25 cellular contexts compared by ENCODE assay signal in genomic region chr19:29232315-29232852, GRCh38.
"Had no signal": no experiment of that assay in that cellular context is flagged by ENCODE, and none has a peak within 500 bp of the region (broad histone marks: within the 10 kb centered on the region; RNA-seq: fewer than 3 reads in every experiment).

No MANE protein-coding gene starts in this region.

- H3K36me3 ChIP-seq: left ventricle myocardium inferior, neural progenitor cell, pancreas, prostate gland, tibial nerve, vagina had no signal

- H3K4me3 ChIP-seq: left ventricle myocardium inferior, lung, neural progenitor cell, pancreas, prostate gland, skin epidermis, tibial nerve, vagina had no signal

- H3K4me1 Mint-ChIP-seq: immature natural killer cell; mesothelial cell of epicardium; naive B cell; natural killer cell; nephron progenitor cell; neural progenitor cell; stimulated activated effector memory CD8-positive, alpha-beta T cell treated with anti-CD3 and anti-CD28 coated beads, Interleukin-12 subunit alpha, Interleukin-12 subunit beta, amount 100 ng/mL, for 72 hours; stimulated activated naive CD8-positive, alpha-beta T cell treated with anti-CD3 and anti-CD28 coated beads, Interleukin-15, amount 100 ng/mL, for 72 hours had no signal

- DNase-seq: hypothalamus; immature natural killer cell; left ventricle myocardium inferior; mesendoderm; naive B cell; natural killer cell; nephron progenitor cell; pancreas; posterior cingulate gyrus; retina; stimulated activated CD4-positive, alpha-beta T cell treated with anti-CD3 and anti-CD28 coated beads, Interleukin-4, amount 100 ng/mL, for 24 hours; stimulated activated naive CD4-positive, alpha-beta T cell treated with Interleukin-2 at 50 U/mL for 16 hours; stimulated activated naive CD8-positive, alpha-beta T cell treated with anti-CD3 and anti-CD28 coated beads, Interleukin-15, amount 100 ng/mL, for 72 hours; substantia nigra had no signal

- ATAC-seq: natural killer cell; pancreas; right cardiac atrium; sciatic nerve; stimulated activated naive CD8-positive, alpha-beta T cell treated with anti-CD3 and anti-CD28 coated beads, Interleukin-15, amount 100 ng/mL, for 72 hours had no signal

- H3K9me3 ChIP-seq: pancreas, prostate gland, vagina had no signal

- H3K27me3 Mint-ChIP-seq: stimulated activated naive CD8-positive, alpha-beta T cell treated with anti-CD3 and anti-CD28 coated beads, Interleukin-15, amount 100 ng/mL, for 72 hours had no signal

- H3K27ac Mint-ChIP-seq: immature natural killer cell; mesothelial cell of epicardium; naive B cell; natural killer cell; nephron progenitor cell; neural progenitor cell; stimulated activated effector memory CD8-positive, alpha-beta T cell treated with anti-CD3 and anti-CD28 coated beads, Interleukin-12 subunit alpha, Interleukin-12 subunit beta, amount 100 ng/mL, for 72 hours; stimulated activated naive CD8-positive, alpha-beta T cell treated with anti-CD3 and anti-CD28 coated beads, Interleukin-15, amount 100 ng/mL, for 72 hours; type B pancreatic cell had no signal

- H3K4me3 Mint-ChIP-seq: immature natural killer cell; mesothelial cell of epicardium; natural killer cell; nephron progenitor cell; neural progenitor cell; stimulated activated effector memory CD8-positive, alpha-beta T cell treated with anti-CD3 and anti-CD28 coated beads, Interleukin-12 subunit alpha, Interleukin-12 subunit beta, amount 100 ng/mL, for 72 hours; stimulated activated naive CD8-positive, alpha-beta T cell treated with anti-CD3 and anti-CD28 coated beads, Interleukin-15, amount 100 ng/mL, for 72 hours; type B pancreatic cell had no signal

- H3K36me3 Mint-ChIP-seq: immature natural killer cell; mesothelial cell of epicardium; naive B cell; natural killer cell; neural progenitor cell; stimulated activated effector memory CD8-positive, alpha-beta T cell treated with anti-CD3 and anti-CD28 coated beads, Interleukin-12 subunit alpha, Interleukin-12 subunit beta, amount 100 ng/mL, for 72 hours; type B pancreatic cell had no signal

- H3K27ac ChIP-seq: left ventricle myocardium inferior, neural progenitor cell, pancreas, prostate gland, skin epidermis, tibial nerve, vagina had no signal

- H3K4me1 ChIP-seq: left ventricle myocardium inferior, neural progenitor cell, pancreas, prostate gland, tibial nerve, vagina had no signal

- H3K27me3 ChIP-seq: neural progenitor cell, tibial nerve, vagina had no signal

- H3K9me3 Mint-ChIP-seq: mesothelial cell of epicardium, neural progenitor cell, type B pancreatic cell had no signal
